ENCODE assay signal across 9 cellular contexts in the genomic region with DNA sequence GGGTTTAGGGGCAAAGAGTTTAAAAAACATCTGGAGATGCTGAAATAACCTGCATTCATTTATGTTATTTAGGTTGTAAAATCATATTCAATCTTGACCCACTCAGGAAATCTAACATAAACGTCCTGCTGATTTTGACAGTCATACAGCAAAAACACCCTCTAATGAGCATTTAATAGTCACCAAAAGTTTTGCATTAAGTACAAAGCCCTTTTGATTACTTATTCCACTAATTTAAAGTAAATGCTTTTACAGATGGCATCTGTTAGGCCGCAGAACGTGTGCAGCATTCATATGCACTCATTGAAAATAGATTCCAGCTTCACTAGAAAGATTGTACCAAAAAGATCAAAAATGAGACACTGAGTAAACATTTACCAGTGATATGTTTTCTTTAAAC.
"Had no signal": no experiment of that assay in that cellular context is flagged by ENCODE, and none has a peak within 500 bp of the region (broad histone marks: within the 10 kb centered on the region; RNA-seq: fewer than 3 reads in every experiment).

No MANE protein-coding gene starts in this region.

- ATAC-seq: HepG2 had no signal

- H3K4me3 ChIP-seq: GM23248 had no signal

- H3K27ac ChIP-seq: GM23248, HL-60, KMS-11 had no signal

- H3K4me2 ChIP-seq: KMS-11 had no signal

- H2AFZ ChIP-seq: GM23248 had no signal

- DNase-seq: GM23248, H9, HCEC 1CT, KBM-7 had no signal

- FAIRE-seq: H1, H54, HepG2 had no signal

- H3K9ac ChIP-seq: GM23248, KMS-11 had no signal
